Comparison of ENCODE assay signal across 2 cellular contexts in the genomic region with DNA sequence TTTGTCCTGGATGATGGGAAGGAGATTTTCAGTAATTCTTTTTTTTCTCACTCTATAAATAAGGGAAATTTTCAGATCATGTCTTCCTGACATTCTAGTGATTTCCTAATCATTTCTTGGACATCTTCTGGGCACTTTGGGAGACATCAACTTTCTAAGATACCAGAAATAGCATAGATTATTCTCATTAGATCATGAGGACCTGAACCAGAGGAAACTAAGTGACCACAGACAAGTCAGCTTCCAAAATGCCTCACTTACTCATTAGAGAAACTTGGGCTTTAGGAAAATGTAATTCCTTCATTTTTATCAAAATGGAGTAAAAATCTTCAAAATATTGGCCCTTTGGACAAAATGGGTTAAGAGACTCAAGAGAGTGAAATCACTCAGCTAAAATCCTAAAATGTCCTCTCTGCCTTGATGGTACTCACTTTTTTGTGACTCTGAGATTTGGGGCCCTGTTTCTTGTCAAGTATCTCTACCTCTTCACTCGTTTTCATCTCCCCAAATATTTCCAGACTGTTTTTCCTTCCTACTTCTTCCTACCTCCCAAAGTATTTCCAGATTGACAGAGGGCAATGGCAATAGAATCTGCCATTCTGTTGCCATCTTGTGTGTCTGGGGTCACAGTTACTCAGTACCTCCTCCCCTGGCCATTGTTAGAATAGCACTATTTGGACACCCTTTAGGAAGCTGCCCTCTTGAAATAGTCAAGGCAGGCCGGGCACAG.
A peak's percentile ranks its signal among the peaks of the same experiment; 100 is the strongest.
TF ChIP-seq lines count a peak whose summit lies in the region.

No MANE protein-coding gene starts in this region.

TF ChIP-seq in HEK293T, 16 proteins besides CTCF, POLR2A, EP300 and RAD21 (continued from another document):
- TF ChIP-seq SUZ12 (IDR thresholded peaks at IDR 0.05), result no peak
- TF ChIP-seq FOXA1 (IDR thresholded peaks at IDR 0.05), result no peak
- no peak for TF ChIP-seq L3MBTL2 (conservative IDR thresholded peaks at IDR 0.05)
- no peak for TF ChIP-seq TARDBP (IDR thresholded peaks at IDR 0.05)
- no peak for TF ChIP-seq ELF4 (IDR thresholded peaks at IDR 0.05)
- TF ChIP-seq FOXM1 (IDR thresholded peaks at IDR 0.05; ENCODE audit: borderline replicate concordance), result no peak
- TF ChIP-seq CTBP1 (IDR thresholded peaks at IDR 0.05; ENCODE audit: borderline replicate concordance), result no peak
- no peak for TF ChIP-seq ZNF384 (IDR thresholded peaks at IDR 0.05)
- no peak for TF ChIP-seq HDGF (IDR thresholded peaks at IDR 0.05; ENCODE audit: borderline replicate concordance)
- no peak for TF ChIP-seq SP1 (IDR thresholded peaks at IDR 0.05)

TF ChIP-seq in K562, 482 proteins besides CTCF, POLR2A, EP300 and RAD21 (continued from another document and continues in another):
- no peak for TF ChIP-seq AFF4 (CRISPR knock-in tag; IDR thresholded peaks at IDR 0.05)
- no peak for TF ChIP-seq PHF20 (IDR thresholded peaks at IDR 0.05; ENCODE audit: partially characterized antibody)
- no peak for TF ChIP-seq TARDBP (IDR thresholded peaks at IDR 0.05)
- TF ChIP-seq, protein P1, sequence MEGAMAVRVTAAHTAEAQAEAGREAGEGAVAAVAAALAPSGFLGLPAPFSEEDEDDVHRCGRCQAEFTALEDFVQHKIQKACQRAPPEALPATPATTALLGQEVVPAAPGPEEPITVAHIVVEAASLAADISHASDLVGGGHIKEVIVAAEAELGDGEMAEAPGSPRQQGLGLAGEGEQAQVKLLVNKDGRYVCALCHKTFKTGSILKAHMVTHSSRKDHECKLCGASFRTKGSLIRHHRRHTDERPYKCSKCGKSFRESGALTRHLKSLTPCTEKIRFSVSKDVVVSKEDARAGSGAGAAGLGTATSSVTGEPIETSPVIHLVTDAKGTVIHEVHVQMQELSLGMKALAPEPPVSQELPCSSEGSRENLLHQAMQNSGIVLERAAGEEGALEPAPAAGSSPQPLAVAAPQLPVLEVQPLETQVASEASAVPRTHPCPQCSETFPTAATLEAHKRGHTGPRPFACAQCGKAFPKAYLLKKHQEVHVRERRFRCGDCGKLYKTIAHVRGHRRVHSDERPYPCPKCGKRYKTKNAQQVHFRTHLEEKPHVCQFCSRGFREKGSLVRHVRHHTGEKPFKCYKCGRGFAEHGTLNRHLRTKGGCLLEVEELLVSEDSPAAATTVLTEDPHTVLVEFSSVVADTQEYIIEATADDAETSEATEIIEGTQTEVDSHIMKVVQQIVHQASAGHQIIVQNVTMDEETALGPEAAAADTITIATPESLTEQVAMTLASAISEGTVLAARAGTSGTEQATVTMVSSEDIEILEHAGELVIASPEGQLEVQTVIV (CRISPR knock-in tag; IDR thresholded peaks at IDR 0.05; ENCODE audit: borderline replicate concordance), result no peak
- TF ChIP-seq FOXM1 (IDR thresholded peaks at IDR 0.05; ENCODE audit: low read depth), result no peak
- no peak for TF ChIP-seq FOXM1 (CRISPR knock-in tag; IDR thresholded peaks at IDR 0.05; ENCODE audit: low read depth)
- TF ChIP-seq, protein P2, sequence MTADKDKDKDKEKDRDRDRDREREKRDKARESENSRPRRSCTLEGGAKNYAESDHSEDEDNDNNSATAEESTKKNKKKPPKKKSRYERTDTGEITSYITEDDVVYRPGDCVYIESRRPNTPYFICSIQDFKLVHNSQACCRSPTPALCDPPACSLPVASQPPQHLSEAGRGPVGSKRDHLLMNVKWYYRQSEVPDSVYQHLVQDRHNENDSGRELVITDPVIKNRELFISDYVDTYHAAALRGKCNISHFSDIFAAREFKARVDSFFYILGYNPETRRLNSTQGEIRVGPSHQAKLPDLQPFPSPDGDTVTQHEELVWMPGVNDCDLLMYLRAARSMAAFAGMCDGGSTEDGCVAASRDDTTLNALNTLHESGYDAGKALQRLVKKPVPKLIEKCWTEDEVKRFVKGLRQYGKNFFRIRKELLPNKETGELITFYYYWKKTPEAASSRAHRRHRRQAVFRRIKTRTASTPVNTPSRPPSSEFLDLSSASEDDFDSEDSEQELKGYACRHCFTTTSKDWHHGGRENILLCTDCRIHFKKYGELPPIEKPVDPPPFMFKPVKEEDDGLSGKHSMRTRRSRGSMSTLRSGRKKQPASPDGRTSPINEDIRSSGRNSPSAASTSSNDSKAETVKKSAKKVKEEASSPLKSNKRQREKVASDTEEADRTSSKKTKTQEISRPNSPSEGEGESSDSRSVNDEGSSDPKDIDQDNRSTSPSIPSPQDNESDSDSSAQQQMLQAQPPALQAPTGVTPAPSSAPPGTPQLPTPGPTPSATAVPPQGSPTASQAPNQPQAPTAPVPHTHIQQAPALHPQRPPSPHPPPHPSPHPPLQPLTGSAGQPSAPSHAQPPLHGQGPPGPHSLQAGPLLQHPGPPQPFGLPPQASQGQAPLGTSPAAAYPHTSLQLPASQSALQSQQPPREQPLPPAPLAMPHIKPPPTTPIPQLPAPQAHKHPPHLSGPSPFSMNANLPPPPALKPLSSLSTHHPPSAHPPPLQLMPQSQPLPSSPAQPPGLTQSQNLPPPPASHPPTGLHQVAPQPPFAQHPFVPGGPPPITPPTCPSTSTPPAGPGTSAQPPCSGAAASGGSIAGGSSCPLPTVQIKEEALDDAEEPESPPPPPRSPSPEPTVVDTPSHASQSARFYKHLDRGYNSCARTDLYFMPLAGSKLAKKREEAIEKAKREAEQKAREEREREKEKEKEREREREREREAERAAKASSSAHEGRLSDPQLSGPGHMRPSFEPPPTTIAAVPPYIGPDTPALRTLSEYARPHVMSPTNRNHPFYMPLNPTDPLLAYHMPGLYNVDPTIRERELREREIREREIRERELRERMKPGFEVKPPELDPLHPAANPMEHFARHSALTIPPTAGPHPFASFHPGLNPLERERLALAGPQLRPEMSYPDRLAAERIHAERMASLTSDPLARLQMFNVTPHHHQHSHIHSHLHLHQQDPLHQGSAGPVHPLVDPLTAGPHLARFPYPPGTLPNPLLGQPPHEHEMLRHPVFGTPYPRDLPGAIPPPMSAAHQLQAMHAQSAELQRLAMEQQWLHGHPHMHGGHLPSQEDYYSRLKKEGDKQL (CRISPR knock-in tag; IDR thresholded peaks at IDR 0.05; ENCODE audit: borderline replicate concordance), result no peak
- no peak for TF ChIP-seq CBX8 (IDR thresholded peaks at IDR 0.05; ENCODE audit: borderline replicate concordance, extremely low read depth, low read depth, low read length, poor library complexity, severe bottlenecking)
- TF ChIP-seq ZFP1 (CRISPR knock-in tag; IDR thresholded peaks at IDR 0.05), result no peak; the same call in 1 of the 2 replicates
- peak; percentile 79; the same call in 1 of the 2 replicates for TF ChIP-seq ERF (CRISPR knock-in tag; IDR thresholded peaks at IDR 0.05)
- TF ChIP-seq, protein P3, sequence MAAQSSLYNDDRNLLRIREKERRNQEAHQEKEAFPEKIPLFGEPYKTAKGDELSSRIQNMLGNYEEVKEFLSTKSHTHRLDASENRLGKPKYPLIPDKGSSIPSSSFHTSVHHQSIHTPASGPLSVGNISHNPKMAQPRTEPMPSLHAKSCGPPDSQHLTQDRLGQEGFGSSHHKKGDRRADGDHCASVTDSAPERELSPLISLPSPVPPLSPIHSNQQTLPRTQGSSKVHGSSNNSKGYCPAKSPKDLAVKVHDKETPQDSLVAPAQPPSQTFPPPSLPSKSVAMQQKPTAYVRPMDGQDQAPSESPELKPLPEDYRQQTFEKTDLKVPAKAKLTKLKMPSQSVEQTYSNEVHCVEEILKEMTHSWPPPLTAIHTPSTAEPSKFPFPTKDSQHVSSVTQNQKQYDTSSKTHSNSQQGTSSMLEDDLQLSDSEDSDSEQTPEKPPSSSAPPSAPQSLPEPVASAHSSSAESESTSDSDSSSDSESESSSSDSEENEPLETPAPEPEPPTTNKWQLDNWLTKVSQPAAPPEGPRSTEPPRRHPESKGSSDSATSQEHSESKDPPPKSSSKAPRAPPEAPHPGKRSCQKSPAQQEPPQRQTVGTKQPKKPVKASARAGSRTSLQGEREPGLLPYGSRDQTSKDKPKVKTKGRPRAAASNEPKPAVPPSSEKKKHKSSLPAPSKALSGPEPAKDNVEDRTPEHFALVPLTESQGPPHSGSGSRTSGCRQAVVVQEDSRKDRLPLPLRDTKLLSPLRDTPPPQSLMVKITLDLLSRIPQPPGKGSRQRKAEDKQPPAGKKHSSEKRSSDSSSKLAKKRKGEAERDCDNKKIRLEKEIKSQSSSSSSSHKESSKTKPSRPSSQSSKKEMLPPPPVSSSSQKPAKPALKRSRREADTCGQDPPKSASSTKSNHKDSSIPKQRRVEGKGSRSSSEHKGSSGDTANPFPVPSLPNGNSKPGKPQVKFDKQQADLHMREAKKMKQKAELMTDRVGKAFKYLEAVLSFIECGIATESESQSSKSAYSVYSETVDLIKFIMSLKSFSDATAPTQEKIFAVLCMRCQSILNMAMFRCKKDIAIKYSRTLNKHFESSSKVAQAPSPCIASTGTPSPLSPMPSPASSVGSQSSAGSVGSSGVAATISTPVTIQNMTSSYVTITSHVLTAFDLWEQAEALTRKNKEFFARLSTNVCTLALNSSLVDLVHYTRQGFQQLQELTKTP (IDR thresholded peaks at IDR 0.05; ENCODE audit: low read depth in 1 of 2, partially characterized antibody in 2 of 2), result peak in 1 of 2 experiments; percentile 50
- no peak for TF ChIP-seq SRSF3 (IDR thresholded peaks at IDR 0.05; ENCODE audit: insufficient read depth, low read length)
- TF ChIP-seq RBM25 (IDR thresholded peaks at IDR 0.05; ENCODE audit: low read depth, low read length, severe bottlenecking), result no peak
- TF ChIP-seq RBM15 (IDR thresholded peaks at IDR 0.05; ENCODE audit: insufficient read depth, low read length), result no peak
- TF ChIP-seq SMAD4 (CRISPR knock-in tag; conservative IDR thresholded peaks at IDR 0.05), result no peak; the same call in none of the 2 replicates
- TF ChIP-seq ZNF143 (CRISPR knock-in tag; IDR thresholded peaks at IDR 0.05), result no peak
- TF ChIP-seq CBFA2T2 (conservative IDR thresholded peaks at IDR 0.05), result no peak
- TF ChIP-seq POLR3A (IDR thresholded peaks at IDR 0.05; ENCODE audit: borderline replicate concordance, extremely low read depth, insufficient read depth, insufficient read length), result no peak
- 0 out of 2 replicates have a peak, but pooled peaks have one; percentile 35 for TF ChIP-seq GTF2A2 (tag; IDR thresholded peaks at IDR 0.05)
- TF ChIP-seq ZBTB49 (CRISPR knock-in tag; IDR thresholded peaks at IDR 0.05; ENCODE audit: borderline replicate concordance), result no peak
- TF ChIP-seq NCOA1 (IDR thresholded peaks at IDR 0.05; ENCODE audit: low read depth), result no peak
- TF ChIP-seq TCF7L2 (IDR thresholded peaks at IDR 0.05; ENCODE audit: low read depth, low read length), result no peak
- TF ChIP-seq NRF1 (conservative IDR thresholded peaks at IDR 0.05 in 1 of 2, IDR thresholded peaks at IDR 0.05 in 1 of 2), result no peak
- TF ChIP-seq ZNF518B (CRISPR knock-in tag; IDR thresholded peaks at IDR 0.05), result no peak
- peak; percentile 39 for TF ChIP-seq CXXC5 (CRISPR knock-in tag; IDR thresholded peaks at IDR 0.05)
- TF ChIP-seq CBX5 (IDR thresholded peaks at IDR 0.05; ENCODE audit: borderline replicate concordance, low read depth), result no peak
